ENCODE assay signal across 13 cellular contexts in genomic region chr7:37011151-37011890, GRCh38.
A peak's percentile ranks its signal among the peaks of the same experiment; 100 is the strongest.
DNase-seq lines count a peak whose midpoint lies in the region; ATAC-seq and TF ChIP-seq lines count a peak whose summit lies in the region.
"Had no signal": no experiment of that assay in that cellular context is flagged by ENCODE, and none has a peak within 500 bp of the region (broad histone marks: within the 10 kb centered on the region; RNA-seq: fewer than 3 reads in every experiment).

No MANE protein-coding gene starts in this region.

- H3K27me3 Mint-ChIP-seq in natural killer cell (ENCODE audit: low read depth in 2 of 2), result no peaks in the 10 kb centered on the region
- H3K27me3 Mint-ChIP-seq in natural killer cell treated with Interleukin-12 subunit alpha and Interleukin-12 subunit beta and Interleukin-15 and Interleukin-18, amount 100 ng/mL, for 72 hours, result no peaks in the 10 kb centered on the region
- no peaks in the 10 kb centered on the region for H3K27me3 Mint-ChIP-seq in activated T-helper 17 cell treated with anti-CD3 and anti-CD28 coated beads, Interleukin-2, amount 50 U/mL, for 72 hours
- H3K27me3 Mint-ChIP-seq: B cell; CD8-positive, alpha-beta memory T cell had no signal

- in situ Hi-C loops in ACHN (cut with HindIII; ENCODE audit: low pct_ligation_motif_present, low pct_unique_long_range_greater_than_20kb, low sequenced_read_pairs), result no loop called here

- no peaks in the 10 kb centered on the region for H3K9me3 Mint-ChIP-seq in natural killer cell
- no peaks in the 10 kb centered on the region for H3K9me3 Mint-ChIP-seq in natural killer cell treated with Interleukin-12 subunit alpha and Interleukin-12 subunit beta and Interleukin-15 and Interleukin-18, amount 100 ng/mL, for 72 hours
- H3K9me3 Mint-ChIP-seq in activated T-helper 17 cell treated with anti-CD3 and anti-CD28 coated beads, Interleukin-2, amount 50 U/mL, for 72 hours, result no peaks in the 10 kb centered on the region
- H3K9me3 Mint-ChIP-seq: CD8-positive, alpha-beta memory T cell had no signal

- TF ChIP-seq CTCF in natural killer cell (IDR thresholded peaks at IDR 0.05), result no peak

- peaks cover 24 to 38% of the 10 kb centered on the region in 2 donors for H3K4me1 Mint-ChIP-seq in natural killer cell
- peaks cover 3 to 17% of the 10 kb centered on the region in 2 donors for H3K4me1 Mint-ChIP-seq in natural killer cell treated with Interleukin-12 subunit alpha and Interleukin-12 subunit beta and Interleukin-15 and Interleukin-18, amount 100 ng/mL, for 72 hours (ENCODE audit: low read depth in 2 of 2)
- H3K4me1 Mint-ChIP-seq in activated T-helper 17 cell treated with anti-CD3 and anti-CD28 coated beads, Interleukin-2, amount 50 U/mL, for 72 hours, result peaks cover 6% of the 10 kb centered on the region

- ATAC-seq in natural killer cell, result no peak
- no peak for ATAC-seq in natural killer cell treated with Interleukin-12 subunit alpha and Interleukin-12 subunit beta and Interleukin-15 and Interleukin-18, amount 100 ng/mL, for 72 hours
- no peak for ATAC-seq in activated T-helper 17 cell treated with anti-CD3 and anti-CD28 coated beads, Interleukin-2, amount 50 U/mL, for 72 hours (replicated peaks)
- ATAC-seq: HepG2 had no signal

- peak overlapping the region; percentile 32 to 41 for H3K27ac Mint-ChIP-seq in natural killer cell
- no peak overlapping the region for H3K27ac Mint-ChIP-seq in natural killer cell treated with Interleukin-12 subunit alpha and Interleukin-12 subunit beta and Interleukin-15 and Interleukin-18, amount 100 ng/mL, for 72 hours
- peak overlapping the region; percentile 39 for H3K27ac Mint-ChIP-seq in activated T-helper 17 cell treated with anti-CD3 and anti-CD28 coated beads, Interleukin-2, amount 50 U/mL, for 72 hours
- H3K27ac Mint-ChIP-seq: B cell had no signal

- H3K4me3 Mint-ChIP-seq in natural killer cell, result no peak overlapping the region
- H3K4me3 Mint-ChIP-seq in natural killer cell treated with Interleukin-12 subunit alpha and Interleukin-12 subunit beta and Interleukin-15 and Interleukin-18, amount 100 ng/mL, for 72 hours, result no peak overlapping the region
- H3K4me3 Mint-ChIP-seq in activated T-helper 17 cell treated with anti-CD3 and anti-CD28 coated beads, Interleukin-2, amount 50 U/mL, for 72 hours, result no peak overlapping the region
- H3K4me3 Mint-ChIP-seq: B cell; CD8-positive, alpha-beta memory T cell had no signal

- intact Hi-C loops in natural killer cell (cut with micrococcal nuclease), result no loop called here

- DNase-seq in natural killer cell (no peak), myocyte (ENCODE audit: low read depth) (peak; percentile 35), ACHN (no peak), NK-92 (lab: John Stamatoyannopoulos, UW; ENCODE audit: unreplicated experiment) (no peak), kidney glomerular epithelial cell (lab: John Stamatoyannopoulos, UW) (no peak)
- DNase-seq in natural killer cell treated with Interleukin-12 subunit alpha and Interleukin-12 subunit beta and Interleukin-15 and Interleukin-18, amount 100 ng/mL, for 72 hours (ENCODE audit: low spot score), result no peak
- DNase-seq: 8988T; CD8-positive, alpha-beta memory T cell; COR-L47; GM23248 had no signal

- H3K36me3 Mint-ChIP-seq in natural killer cell, result no peaks in the 10 kb centered on the region
- H3K36me3 Mint-ChIP-seq in natural killer cell treated with Interleukin-12 subunit alpha and Interleukin-12 subunit beta and Interleukin-15 and Interleukin-18, amount 100 ng/mL, for 72 hours, result peaks cover 11% of the 10 kb centered on the region
- H3K36me3 Mint-ChIP-seq in activated T-helper 17 cell treated with anti-CD3 and anti-CD28 coated beads, Interleukin-2, amount 50 U/mL, for 72 hours (ENCODE audit: low read depth), result peaks cover 73% of the 10 kb centered on the region

Comparison
In these comparisons a context has a peak if more than half of its experiments do, and no peak if none do; other contexts are left out.
1. H3K27ac Mint-ChIP-seq: peak in natural killer cell (2 of 2) and activated T-helper 17 cell treated with anti-CD3 and anti-CD28 coated beads, Interleukin-2, amount 50 U/mL, for 72 hours (single experiment); none in natural killer cell treated with Interleukin-12 subunit alpha and Interleukin-12 subunit beta and Interleukin-15 and Interleukin-18, amount 100 ng/mL, for 72 hours (0 of 2).